In the genomic region with DNA sequence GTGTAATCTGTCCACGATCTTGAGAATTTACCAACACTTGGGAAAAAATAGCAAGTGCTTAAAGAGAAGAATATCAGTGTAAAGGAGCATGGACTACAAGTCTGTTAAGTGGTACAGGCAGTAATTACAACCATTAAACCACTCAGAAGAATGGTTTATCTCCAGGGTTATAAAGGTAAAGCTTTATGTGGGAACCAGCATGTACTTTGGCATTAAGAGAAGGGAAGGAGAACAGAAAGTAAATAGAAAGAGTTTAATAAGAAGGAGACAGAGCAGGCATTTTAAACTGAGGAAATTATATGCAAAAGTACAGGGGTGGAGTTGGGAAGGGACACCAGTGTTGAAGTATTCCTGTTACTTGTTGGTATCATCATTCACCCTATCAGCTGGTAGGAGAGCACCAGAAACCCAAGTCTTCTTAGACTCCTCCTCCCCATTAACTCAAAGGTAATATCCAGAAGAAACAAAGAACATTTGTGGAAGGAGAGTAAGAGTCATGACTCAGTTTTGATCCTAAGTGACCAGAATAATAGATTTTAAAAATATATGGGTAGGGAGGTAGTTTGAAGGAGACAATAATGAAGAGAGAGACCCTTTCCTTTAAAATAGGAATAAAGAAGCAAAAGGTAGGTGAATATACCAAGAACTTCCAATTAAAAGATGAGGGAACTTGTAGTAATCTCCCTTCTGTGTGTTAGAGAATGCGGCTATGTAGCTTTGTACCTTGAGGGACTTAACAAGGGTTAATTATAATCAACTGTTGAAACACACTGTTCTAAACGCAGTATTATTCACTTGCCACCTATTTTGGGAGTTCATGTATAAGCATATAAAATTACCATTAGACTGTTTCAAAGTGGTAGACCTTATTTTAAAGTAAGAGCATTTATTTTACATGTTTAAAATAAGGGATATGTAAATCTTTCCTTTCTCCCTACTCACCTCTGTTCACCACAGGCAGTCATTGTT, we compare ENCODE assay signal across 19 cellular contexts.
"Had no signal": no experiment of that assay in that cellular context is flagged by ENCODE, and none has a peak within 500 bp of the region (broad histone marks: within the 10 kb centered on the region; RNA-seq: fewer than 3 reads in every experiment).

No MANE protein-coding gene starts in this region.

- H3K27ac Mint-ChIP-seq: activated B cell treated with CpG ODN at 0.5 μM for 24 hours; activated CD8-positive, alpha-beta T cell treated with anti-CD3 and anti-CD28 coated beads for 36 hours; activated naive CD4-positive, alpha-beta T cell treated with anti-CD3 and anti-CD28 coated beads, Interleukin-2, amount 10 ng/mL, durations not matched to agents 7 days and 5 days; activated naive CD8-positive, alpha-beta T cell treated with anti-CD3 and anti-CD28 coated beads, Interleukin-2, amount 50 U/mL, for 24 hours; activated T-cell treated with anti-CD3 and anti-CD28 coated beads, Interleukin-2, amount 50 U/mL, for 24 hours; progenitor cell of endocrine pancreas; T-cell; type B pancreatic cell had no signal

- H3K36me3 ChIP-seq: left lung, stomach had no signal

- H3K9me3 Mint-ChIP-seq: activated B cell treated with CpG ODN at 0.5 μM for 24 hours; activated CD8-positive, alpha-beta T cell treated with anti-CD3 and anti-CD28 coated beads for 36 hours; activated naive CD4-positive, alpha-beta T cell treated with anti-CD3 and anti-CD28 coated beads, Interleukin-2, amount 10 ng/mL, durations not matched to agents 7 days and 5 days; activated naive CD8-positive, alpha-beta T cell treated with anti-CD3 and anti-CD28 coated beads, Interleukin-2, amount 50 U/mL, for 24 hours; activated T-cell treated with anti-CD3 and anti-CD28 coated beads, Interleukin-2, amount 50 U/mL, for 24 hours; brain; neural crest cell; T-cell; type B pancreatic cell had no signal

- H3K4me3 ChIP-seq: coronary artery, left lung, stomach had no signal

- H3K9me3 ChIP-seq: left lung, stomach had no signal

- H3K27me3 ChIP-seq: foreskin keratinocyte, left lung, stomach had no signal

- ATAC-seq: activated naive CD8-positive, alpha-beta T cell treated with anti-CD3 and anti-CD28 coated beads, Interleukin-2, amount 50 U/mL, for 24 hours; right cardiac atrium; T-cell had no signal

- H3K4me3 Mint-ChIP-seq: activated B cell treated with CpG ODN at 0.5 μM for 24 hours; activated CD8-positive, alpha-beta T cell treated with anti-CD3 and anti-CD28 coated beads for 36 hours; activated naive CD4-positive, alpha-beta T cell treated with anti-CD3 and anti-CD28 coated beads, Interleukin-2, amount 10 ng/mL, durations not matched to agents 7 days and 5 days; activated naive CD8-positive, alpha-beta T cell treated with anti-CD3 and anti-CD28 coated beads, Interleukin-2, amount 50 U/mL, for 24 hours; activated T-cell treated with anti-CD3 and anti-CD28 coated beads, Interleukin-2, amount 50 U/mL, for 24 hours; brain; neural crest cell; T-cell; type B pancreatic cell had no signal

- H3K36me3 Mint-ChIP-seq: activated naive CD4-positive, alpha-beta T cell treated with anti-CD3 and anti-CD28 coated beads, Interleukin-2, amount 10 ng/mL, durations not matched to agents 7 days and 5 days; type B pancreatic cell had no signal

- H3K4me1 ChIP-seq: left lung had no signal

- H3K27ac ChIP-seq: coronary artery, foreskin keratinocyte, left lung, stomach had no signal

- H3K27me3 Mint-ChIP-seq: activated B cell treated with CpG ODN at 0.5 μM for 24 hours; activated CD8-positive, alpha-beta T cell treated with anti-CD3 and anti-CD28 coated beads for 36 hours; activated naive CD4-positive, alpha-beta T cell treated with anti-CD3 and anti-CD28 coated beads, Interleukin-2, amount 10 ng/mL, durations not matched to agents 7 days and 5 days; activated naive CD8-positive, alpha-beta T cell treated with anti-CD3 and anti-CD28 coated beads, Interleukin-2, amount 50 U/mL, for 24 hours; activated T-cell treated with anti-CD3 and anti-CD28 coated beads, Interleukin-2, amount 50 U/mL, for 24 hours; brain; progenitor cell of endocrine pancreas; T-cell; type B pancreatic cell had no signal

- DNase-seq: activated B cell treated with CpG ODN at 0.5 μM for 24 hours; activated CD4-positive, alpha-beta T cell treated with anti-CD3 and anti-CD28 coated beads for 48 hours; activated effector memory CD4-positive, alpha-beta T cell treated with Interleukin-2 at 50 U/mL for 16 hours; activated naive CD8-positive, alpha-beta T cell treated with anti-CD3 and anti-CD28 coated beads, Interleukin-2, amount 50 U/mL, for 24 hours; activated T-cell treated with anti-CD3 and anti-CD28 coated beads, Interleukin-2, amount 50 U/mL, for 24 hours; glutamatergic neuron; kidney; left lung; right cardiac atrium; stomach had no signal
